In genomic region chr3:61650276-61650675, GRCh38 we compare ENCODE assay signal across 13 cellular contexts.
DNase-seq lines count a peak whose midpoint lies in the region; ATAC-seq and TF ChIP-seq lines count a peak whose summit lies in the region.
"Had no signal": no experiment of that assay in that cellular context is flagged by ENCODE, and none has a peak within 500 bp of the region (broad histone marks: within the 10 kb centered on the region; RNA-seq: fewer than 3 reads in every experiment).

No MANE protein-coding gene starts in this region.

- H3K27ac Mint-ChIP-seq in WTC11, result 0 out of 2 replicates have a peak overlapping the region, but pooled peaks have one; percentile 33
- H3K27ac Mint-ChIP-seq: CD14-positive monocyte; nephron progenitor cell; T-helper 2 cell treated with Interferon-gamma antibody and Interleukin-4, amounts not matched to agents 5 μg/mL and 100 μg/mL, for 36 hours had no signal

- peaks cover 15% of the 10 kb centered on the region for H3K9me3 Mint-ChIP-seq in WTC11
- H3K9me3 Mint-ChIP-seq: T-helper 2 cell treated with Interferon-gamma antibody and Interleukin-4, amounts not matched to agents 5 μg/mL and 100 μg/mL, for 36 hours had no signal

- CTCF ChIA-PET in WTC11 (lab: Charles Lee), result no interaction called here

- WGBS in spleen, 5 donors, result 82 to 95% (median 87%) methylated on average over 7 of the region's 7 CpGs

- POLR2A ChIA-PET in WTC11 (lab: Charles Lee), result no interaction called here

- H3K4me3 ChIP-seq in rectal smooth muscle tissue (ENCODE audit: low read length), result no peak overlapping the region
- H3K4me3 ChIP-seq in spleen, result no peak overlapping the region

- TF ChIP-seq POLR2A in GM18505 (IDR thresholded peaks at IDR 0.05; ENCODE audit: borderline replicate concordance, extremely low read depth, insufficient read depth, insufficient read length) (no peak), spleen (IDR thresholded peaks at IDR 0.05) (no peak)

- no peak overlapping the region for H3K9ac ChIP-seq in rectal smooth muscle tissue (ENCODE audit: low read length)

- no peaks in the 10 kb centered on the region for H3K36me3 ChIP-seq in rectal smooth muscle tissue (ENCODE audit: control insufficient read depth, insufficient read depth, low read length)
- no peaks in the 10 kb centered on the region for H3K36me3 ChIP-seq in spleen
- H3K36me3 ChIP-seq: brain microvascular endothelial cell had no signal

- ATAC-seq in WTC11 (no peak), Right ventricle myocardium superior (ENCODE audit: poor library complexity) (peak; percentile 81), GM18505 (IDR thresholded peaks at IDR 0.05; ENCODE audit: unreplicated experiment) (no peak)

- TF ChIP-seq CTCF in WTC11 (IDR thresholded peaks at IDR 0.05) (no peak), spleen (IDR thresholded peaks at IDR 0.05 in 8 of 11, conservative IDR thresholded peaks at IDR 0.05 in 3 of 11) (no peak)

- H3K4me1 ChIP-seq in rectal smooth muscle tissue (ENCODE audit: control insufficient read depth, insufficient read depth, low read length) (peaks cover 18% of the 10 kb centered on the region), spleen (peaks cover 0 to 7% (median 0%) of the 10 kb centered on the region in 6 donors)

- H3K4me1 Mint-ChIP-seq in WTC11, result peaks cover 51% of the 10 kb centered on the region
- H3K4me1 Mint-ChIP-seq: CD14-positive monocyte had no signal

- DNase-seq in DMS 273 treated with DMSO at 0.1 percent for 48 hours (lab: John Stamatoyannopoulos, UW), result peak; percentile 28
- no peak for DNase-seq in WTC11 (ENCODE audit: low spot score)
- DNase-seq in Right ventricle myocardium superior, result no peak
- DNase-seq in kidney glomerular epithelial cell (lab: John Stamatoyannopoulos, UW), result no peak
- no peak for DNase-seq in spleen
- no peak for DNase-seq in DMS79 treated with DMSO at 0.1 percent for 48 hours (lab: John Stamatoyannopoulos, UW)
- DNase-seq: brain microvascular endothelial cell, NCI-H1436 treated with DMSO at 0.1 percent for 48 hours, nephron progenitor cell had no signal

- H3K27me3 ChIP-seq in rectal smooth muscle tissue (ENCODE audit: control insufficient read depth, insufficient read depth, low read length) (no peaks in the 10 kb centered on the region), spleen (replicated peaks in 1 of 7) (no peaks in the 10 kb centered on the region)
- H3K27me3 ChIP-seq: brain microvascular endothelial cell had no signal

- intact Hi-C loops in Right ventricle myocardium superior (cut with DNase I) (no loop called here), spleen (cut with DNase I; ENCODE audit: low total_unique reads) (no loop called here)

- H3K4me3 Mint-ChIP-seq in WTC11, result no peak overlapping the region
- H3K4me3 Mint-ChIP-seq: CD14-positive monocyte; nephron progenitor cell; T-helper 2 cell treated with Interferon-gamma antibody and Interleukin-4, amounts not matched to agents 5 μg/mL and 100 μg/mL, for 36 hours had no signal

- H3K27me3 Mint-ChIP-seq in WTC11 (ENCODE audit: low read depth), result no peaks in the 10 kb centered on the region

- H3K27ac ChIP-seq in rectal smooth muscle tissue (ENCODE audit: low read depth, low read length) (peak overlapping the region; percentile 83), spleen (no peak overlapping the region)
- H3K27ac ChIP-seq: brain microvascular endothelial cell had no signal

- peaks cover 0 to 7% (median 2%) of the 10 kb centered on the region in 8 donors for H3K9me3 ChIP-seq in spleen

- peaks cover 35% of the 10 kb centered on the region for H3K36me3 Mint-ChIP-seq in WTC11
- H3K36me3 Mint-ChIP-seq: CD14-positive monocyte had no signal

TF ChIP-seq in WTC11, 78 proteins besides CTCF, POLR2A, EP300 and RAD21:
- TF ChIP-seq FOXP1 (CRISPR knock-in tag; IDR thresholded peaks at IDR 0.05; ENCODE audit: borderline replicate concordance) (no peak), ZBTB43 (CRISPR knock-in tag; IDR thresholded peaks at IDR 0.05) (no peak), TEAD1 (CRISPR knock-in tag; IDR thresholded peaks at IDR 0.05) (no peak)
